8 cellular contexts compared by ENCODE assay signal in genomic region chr3:170908235-170909116, GRCh38. TPM values are rescaled to one million over a fixed set of nuclear protein-coding genes. Genes with fewer than 3 reads are reported as not detected.
DNase-seq lines count a peak whose midpoint lies in the region; ATAC-seq lines count a peak whose summit lies in the region.

Gene EIF5A2 (minus strand): TSS chr3:170908637. CDS start chr3:170907806, 831 bp downstream.

- peaks cover 28% of the 10 kb centered on the region for H3K4me1 Mint-ChIP-seq in activated CD4-positive, alpha-beta memory T cell treated with anti-CD3 and anti-CD28 coated beads, Interleukin-2, amount 10 ng/mL, durations not matched to agents 7 days and 5 days

- peak; percentile 92 for ATAC-seq in GM19395 (IDR thresholded peaks at IDR 0.05; ENCODE audit: unreplicated experiment)
- peak; percentile 92 for ATAC-seq in HG03521 (IDR thresholded peaks at IDR 0.05; ENCODE audit: unreplicated experiment)

- POLR2A ChIA-PET in activated CD4-positive, alpha-beta memory T cell treated with anti-CD3 and anti-CD28 coated beads, Interleukin-2, amount 10 ng/mL, durations not matched to agents 7 days and 5 days (lab: Charles Lee) = interaction anchor here (0.7 to 2.1 kb wide), 9 partner anchors 13 to 552 kb away, joined by 3 to 52 read pairs (median 4); partner anchors contain the start of genes RPL22L1 and TNIK

- H3K36me3 Mint-ChIP-seq in activated CD4-positive, alpha-beta memory T cell treated with anti-CD3 and anti-CD28 coated beads, Interleukin-2, amount 10 ng/mL, durations not matched to agents 7 days and 5 days (ENCODE audit: low read depth) = peaks cover 11% of the 10 kb centered on the region

- peak; percentile 20 to 92 (median 78) for DNase-seq in C1 segment of cervical spinal cord (lab: John Stamatoyannopoulos, UW)
- DNase-seq in NCI-H748 (lab: John Stamatoyannopoulos, UW; ENCODE audit: unreplicated experiment) = peak; percentile 96
- DNase-seq in activated CD4-positive, alpha-beta memory T cell treated with anti-CD3 and anti-CD28 coated beads, Interleukin-2, amount 10 ng/mL, durations not matched to agents 7 days and 5 days = peak; percentile 96
- DNase-seq in effector CD8-positive, alpha-beta T cell (lab: John Stamatoyannopoulos, UW) = peak; percentile 90
- DNase-seq in medulla oblongata (ENCODE audit: extremely low spot score) = peak; percentile 93
- peak; percentile 89 to 95 (median 93) for DNase-seq in stimulated activated CD4-positive, alpha-beta T cell treated with anti-CD3 and anti-CD28 coated beads, TNF-alpha, amount 100 ng/mL, for 4 hours (ENCODE audit: low read depth in 3 of 3)

- peak within 1 kb of the TSS; percentile 96 for H3K4me3 Mint-ChIP-seq in activated CD4-positive, alpha-beta memory T cell treated with anti-CD3 and anti-CD28 coated beads, Interleukin-2, amount 10 ng/mL, durations not matched to agents 7 days and 5 days

- peaks cover 7% of the 10 kb centered on the region for H3K9me3 Mint-ChIP-seq in activated CD4-positive, alpha-beta memory T cell treated with anti-CD3 and anti-CD28 coated beads, Interleukin-2, amount 10 ng/mL, durations not matched to agents 7 days and 5 days

- peak within 1 kb of the TSS; percentile 84 for H3K27ac Mint-ChIP-seq in activated CD4-positive, alpha-beta memory T cell treated with anti-CD3 and anti-CD28 coated beads, Interleukin-2, amount 10 ng/mL, durations not matched to agents 7 days and 5 days

- CTCF ChIA-PET in activated CD4-positive, alpha-beta memory T cell treated with anti-CD3 and anti-CD28 coated beads, Interleukin-2, amount 10 ng/mL, durations not matched to agents 7 days and 5 days (lab: Charles Lee) = interaction anchor here (1.9 kb wide), 1 partner anchor 39 kb away, joined by 8 read pairs; the partner anchor contains the start of gene RPL22L1

- H3K27me3 Mint-ChIP-seq in activated CD4-positive, alpha-beta memory T cell treated with anti-CD3 and anti-CD28 coated beads, Interleukin-2, amount 10 ng/mL, durations not matched to agents 7 days and 5 days = peaks cover 19% of the 10 kb centered on the region

RNA-seq across cellular contexts. Expression of gene EIF5A2, which starts in this region (rescaled TPM):
- total RNA-seq in activated CD4-positive, alpha-beta memory T cell treated with anti-CD3 and anti-CD28 coated beads, Interleukin-2, amount 10 ng/mL, durations not matched to agents 7 days and 5 days = 10 to 100 TPM; 13.0 to 15.5 TPM

Comparison
In these comparisons a context has a peak if more than half of its experiments do, and no peak if none do; other contexts are left out.
1. Peak in every context shown above with its lines: DNase-seq and ATAC-seq.